Comparison of ENCODE assay signal across 16 cellular contexts in the genomic region with DNA sequence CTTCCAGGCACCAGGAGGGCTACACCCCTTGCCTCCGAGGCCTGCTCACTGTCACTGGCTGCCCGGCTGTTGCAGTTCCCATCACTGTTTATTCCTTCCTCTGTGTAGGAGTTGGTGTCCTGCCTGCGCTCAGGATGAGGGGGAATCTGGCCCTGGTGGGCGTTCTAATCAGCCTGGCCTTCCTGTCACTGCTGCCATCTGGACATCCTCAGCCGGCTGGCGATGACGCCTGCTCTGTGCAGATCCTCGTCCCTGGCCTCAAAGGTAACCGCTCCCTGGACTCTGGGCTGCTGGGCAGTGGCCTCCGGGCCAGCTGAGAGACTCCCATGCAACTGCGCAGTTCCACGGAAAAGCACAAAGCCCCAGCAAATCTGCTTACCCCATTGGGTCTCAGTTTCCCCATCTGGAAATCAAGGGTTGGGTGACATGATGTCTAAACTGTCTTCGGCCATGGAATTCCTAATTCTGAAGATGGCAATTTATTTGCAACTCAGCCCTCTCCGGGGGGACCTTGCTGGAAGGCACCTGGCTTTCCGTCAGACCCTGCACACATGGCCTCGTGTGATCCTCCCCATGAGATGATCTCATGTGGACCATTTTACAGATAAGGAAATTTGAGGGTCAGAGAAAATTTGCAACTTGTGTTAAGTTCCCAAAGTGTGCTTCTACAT. TPM values are rescaled to one million over a fixed set of nuclear protein-coding genes. Genes with fewer than 3 reads are reported as not detected.
DNase-seq lines count a peak whose midpoint lies in the region; ATAC-seq, FAIRE-seq and TF ChIP-seq lines count a peak whose summit lies in the region.
"Had no signal": no experiment of that assay in that cellular context is flagged by ENCODE, and none has a peak within 500 bp of the region (broad histone marks: within the 10 kb centered on the region; RNA-seq: fewer than 3 reads in every experiment).

No MANE protein-coding gene starts in this region.

- no peaks in the 10 kb centered on the region for H3K9me3 ChIP-seq in PC-9 (ENCODE audit: insufficient read depth, low read depth)
- H3K9me3 ChIP-seq in H1 (ENCODE audit: insufficient read depth in 2 of 2, low read depth in 1 of 2, low read length in 1 of 2): no peaks in the 10 kb centered on the region
- H3K9me3 ChIP-seq: SJSA1, tibial artery had no signal

- DNase-seq in H7 (peak; percentile 41), PC-9 (no peak), H1 (ENCODE audit: low read depth in 1 of 2, low spot score in 2 of 2) (peak in 1 of 2 experiments; percentile 40), posterior vena cava (ENCODE audit: low spot score) (peak; percentile 66), NCI-H1930 (lab: John Stamatoyannopoulos, UW) (no peak)
- DNase-seq: activated gamma-delta T cell; DND-41; effector CD4-positive, alpha-beta T cell; NK-92 treated with Interleukin-12 subunit alpha and Interleukin-12 subunit beta, amount 100 ng/mL, for 24 hours; stimulated activated CD8-positive, alpha-beta memory T cell treated with anti-CD3 and anti-CD28 coated beads, Interleukin-4, amount 100 ng/mL, for 48 hours; tibial artery had no signal

- H3K9ac ChIP-seq in H1 (replicated peaks in 1 of 4; ENCODE audit: extremely low read depth in 1 of 4, low read depth in 3 of 4, low read length in 3 of 4): 0 out of 7 replicates have a peak overlapping the region, but pooled peaks of 1 of the 4 experiments have one; percentile 13

- peaks cover 14% of the 10 kb centered on the region for H3K79me2 ChIP-seq in PC-9 (ENCODE audit: low read depth)
- no peaks in the 10 kb centered on the region for H3K79me2 ChIP-seq in H1 (ENCODE audit: control insufficient read depth in 1 of 2, insufficient read depth in 2 of 2, low read length in 2 of 2)

- POLR2A ChIA-PET in PC-9 (lab: Charles Lee; ENCODE audit: unreplicated experiment) (interaction anchor here (0.6 kb wide), 1 partner anchor 28 kb away, joined by 10 read pairs; no protein-coding TSS in a partner anchor), H1 (lab: Charles Lee; ENCODE audit: partially characterized antibody) (interaction anchor here (0.7 to 1.1 kb wide), 2 partner anchors 23 to 28 kb away, joined by 3 to 5 read pairs; no protein-coding TSS in a partner anchor)

- TF ChIP-seq RAD21 in H1 (IDR thresholded peaks at IDR 0.05 in 1 of 2, conservative IDR thresholded peaks at IDR 0.05 in 1 of 2; ENCODE audit: low read depth in 2 of 2, low read length in 2 of 2): no peak

- H2BK20ac ChIP-seq in H1 (ENCODE audit: low read length): no peak overlapping the region

- H3K56ac ChIP-seq in H1 (replicated peaks; ENCODE audit: insufficient read length, low read depth, low read length): no peak overlapping the region

- 0 out of 2 replicates have a peak overlapping the region, but pooled peaks have one; percentile 5 for H4K8ac ChIP-seq in H1 (ENCODE audit: extremely low read depth, insufficient read depth, low read length)

- H4K20me1 ChIP-seq in PC-9 (ENCODE audit: insufficient read depth): no peaks in the 10 kb centered on the region
- H4K20me1 ChIP-seq in H1 (replicated peaks in 1 of 2; ENCODE audit: control insufficient read depth in 1 of 2, insufficient read depth in 2 of 2, low read length in 2 of 2): peaks cover 0 to 2% of the 10 kb centered on the region in 2 experiments

- FAIRE-seq in H1 (lab: Jason Lieb, UNC): no peak

- TF ChIP-seq POLR2A in H1 (IDR thresholded peaks at IDR 0.05; ENCODE audit: control extremely low read depth in 1 of 2, low read depth in 2 of 2, low read length in 2 of 2): no peak

- no peaks in the 10 kb centered on the region for H3K79me1 ChIP-seq in H1 (ENCODE audit: low read depth, low read length)

- no peak overlapping the region for H4K91ac ChIP-seq in H1 (replicated peaks; ENCODE audit: insufficient read length, low read length)

- H3K9me2 ChIP-seq in PC-9 (ENCODE audit: insufficient read depth): no peaks in the 10 kb centered on the region

- no peak overlapping the region for H2AK5ac ChIP-seq in H1 (ENCODE audit: low read depth, low read length)

- H2BK12ac ChIP-seq in H1 (ENCODE audit: low read depth, low read length): no peak overlapping the region

- H3K4me1 ChIP-seq in PC-9 (replicated peaks; ENCODE audit: insufficient read depth) (peaks cover 21% of the 10 kb centered on the region), H1 (replicated peaks in 1 of 4; ENCODE audit: control insufficient read depth in 3 of 4, insufficient read depth in 4 of 4, low read length in 3 of 4) (no peaks in the 10 kb centered on the region)
- H3K4me1 ChIP-seq: SJSA1, tibial artery had no signal

- H3K4me3 ChIP-seq in H7 (ENCODE audit: insufficient read depth, low read depth, low read length) (no peak overlapping the region), PC-9 (no peak overlapping the region), H1 (ENCODE audit: extremely low read depth in 1 of 4, insufficient read depth in 2 of 4, low read depth in 3 of 4, low read length in 4 of 4) (no peak overlapping the region)
- H3K4me3 ChIP-seq: lung, SJSA1, tibial artery had no signal

- ATAC-seq in HG02938 (IDR thresholded peaks at IDR 0.05; ENCODE audit: unreplicated experiment) (no peak), GM19328 (IDR thresholded peaks at IDR 0.05; ENCODE audit: unreplicated experiment) (no peak)

- 93% methylated on average over 16 of the region's 16 CpGs; no CpG with 5 or more reads in 1 of the 2 experiments for WGBS in H1 (ENCODE audit: extremely low coverage in 1 of 2, insufficient coverage in 1 of 2, insufficient read length in 1 of 2, insufficient replicate concordance in 2 of 2, low coverage in 1 of 2, low lambda C conversion rate in 2 of 2, missing lambda C conversion rate in 1 of 2), 2 experiments

- peaks cover 4% of the 10 kb centered on the region; the same call in 1 of the 2 replicates for H3F3A ChIP-seq in PC-9 (ENCODE audit: insufficient read depth, low read depth)

- CTCF ChIA-PET in PC-9 (lab: Charles Lee): no interaction called here
- CTCF ChIA-PET in H1 (lab: Charles Lee; ENCODE audit: partially characterized antibody): no interaction called here

- H2BK15ac ChIP-seq in H1 (ENCODE audit: low read length): no peak overlapping the region

- TSS peak; percentile 98 for BruUV-seq in PC-9 (replicated peaks; lab: Mats Ljungman, UMichigan)

- no peak for TF ChIP-seq EP300 in H1 (IDR thresholded peaks at IDR 0.05; ENCODE audit: borderline replicate concordance in 1 of 2, low read depth in 2 of 2, low read length in 2 of 2)

- H2AFZ ChIP-seq in PC-9 (peak overlapping the region; percentile 95; the same call in 1 of the 2 replicates), H1 (ENCODE audit: low read length) (no peak overlapping the region)

- intact Hi-C loops in PC-9 (cut with micrococcal nuclease; ENCODE audit: unreplicated experiment): no loop called here
- intact Hi-C loops in posterior vena cava (cut with DNase I): no loop called here

- H3K27ac ChIP-seq in PC-9: peak overlapping the region; percentile 52
- no peak overlapping the region for H3K27ac ChIP-seq in H1 (ENCODE audit: low read depth, low read length)
- H3K27ac ChIP-seq: SJSA1, tibial artery had no signal

- H3K27me3 ChIP-seq in H7 (ENCODE audit: control insufficient read depth, insufficient read depth, low read length) (no peaks in the 10 kb centered on the region), PC-9 (ENCODE audit: insufficient read depth, low read depth) (no peaks in the 10 kb centered on the region), H1 (replicated peaks in 1 of 4; ENCODE audit: control insufficient read depth in 3 of 4, extremely low read depth in 1 of 4, insufficient read depth in 3 of 4, low read length in 3 of 4) (no peaks in the 10 kb centered on the region)
- H3K27me3 ChIP-seq: SJSA1, tibial artery had no signal

- no peak overlapping the region for H2BK5ac ChIP-seq in H1 (ENCODE audit: low read depth, low read length)

- H3K4me2 ChIP-seq in PC-9 (peak overlapping the region; percentile 100), H1 (ENCODE audit: insufficient read depth in 1 of 2, low read depth in 2 of 2, low read length in 2 of 2) (no peak overlapping the region)

- no peaks in the 10 kb centered on the region for H3K23me2 ChIP-seq in H1 (ENCODE audit: low read depth, low read length)

- H2BK120ac ChIP-seq in H1 (replicated peaks; ENCODE audit: low read depth, low read length): no peak overlapping the region

- H3K36me3 ChIP-seq in H7 (replicated peaks; ENCODE audit: control insufficient read depth, insufficient read depth, low read length): no peaks in the 10 kb centered on the region
- H3K36me3 ChIP-seq in PC-9 (ENCODE audit: low read depth): no peaks in the 10 kb centered on the region
- H3K36me3 ChIP-seq in H1 (ENCODE audit: control insufficient read depth in 2 of 4, insufficient read depth in 4 of 4, low read length in 3 of 4): no peaks in the 10 kb centered on the region
- H3K36me3 ChIP-seq: SJSA1, tibial artery had no signal

- TF ChIP-seq CTCF in PC-9 (conservative IDR thresholded peaks at IDR 0.05) (no peak), H1 (IDR thresholded peaks at IDR 0.05; ENCODE audit: control extremely low read depth in 1 of 3, insufficient read depth in 1 of 3, low read depth in 1 of 3, low read length in 3 of 3) (no peak)

- H3K4ac ChIP-seq in H1 (replicated peaks; ENCODE audit: insufficient read length, low read depth, low read length): no peak overlapping the region

- H3K14ac ChIP-seq in H1 (ENCODE audit: insufficient read length): no peak overlapping the region

- H3K18ac ChIP-seq in H1 (ENCODE audit: extremely low read depth, low read length): no peak overlapping the region

- H4K5ac ChIP-seq in H1 (ENCODE audit: insufficient read length, low read depth, low read length): no peak overlapping the region

- H3K23ac ChIP-seq in H1 (ENCODE audit: insufficient read length): no peak overlapping the region

RNA-seq across cellular contexts. Expression of a gene that starts 9.4 kb away (rescaled TPM):
- 0.07 TPM in 1 of 2 replicates, not detected in the other for total RNA-seq in H7 (2014; rRNA removed; shearing (Covaris generic))
- total RNA-seq in PC-9 (2021): 2.4 and 4.6 TPM in 2 replicates
- 0.25 and 0.47 TPM in 2 replicates for total RNA-seq in H1 (2021; fragmentation: NEBNext Ultra II Directional; extraction: Animal tissue kit (Norgen Biotek cat#: 25700))
- polyA plus RNA-seq in H1 (2011; rRNA removed): 0.58 and 0.80 TPM in 2 replicates
- 1.1 TPM for polyA plus RNA-seq in H1 (2011; cell fraction: cytosol; rRNA removed)
- 1.6 TPM for polyA plus RNA-seq in H1 (2011; cell fraction: nucleus; rRNA removed)
- polyA plus RNA-seq in H1 (2012, experiment 1 of 2): 0.70 to 0.87 TPM (median 0.72 TPM) in 4 replicates
- 0.30 TPM for polyA plus RNA-seq in H1 (2012, experiment 2 of 2)
- polyA plus RNA-seq in H1 (2013, experiment 1 of 2): 0.32 TPM
- polyA plus RNA-seq in H1 (2013, experiment 2 of 2): 0.15 TPM
- polyA minus RNA-seq in H1 (2011; rRNA and poly(A)+ RNA removed): 0.19 and 0.41 TPM in 2 replicates
- not detected for polyA minus RNA-seq in H1 (2011; cell fraction: cytosol; rRNA and poly(A)+ RNA removed)
- polyA minus RNA-seq in H1 (2011; cell fraction: nucleus; rRNA and poly(A)+ RNA removed): 1.4 TPM
- 1 to 10 TPM in 1 of 2 donors, under 1 TPM in 1; 0.71 to 3.8 TPM for total RNA-seq in posterior vena cava
- total RNA-seq: renal cortical epithelial cell, SJSA1 had no signal

RNA-seq across cellular contexts. Expression of a gene that starts 29.3 kb away (rescaled TPM):
- 2,082 and 2,647 TPM in 2 replicates for total RNA-seq in H7 (2014; rRNA removed; shearing (Covaris generic))
- total RNA-seq in PC-9 (2021): 1,333 and 1,707 TPM in 2 replicates
- total RNA-seq in H1 (2021; fragmentation: NEBNext Ultra II Directional; extraction: Animal tissue kit (Norgen Biotek cat#: 25700)): 1,867 and 1,891 TPM in 2 replicates
- polyA plus RNA-seq in H1 (2011; rRNA removed): 765 and 1,314 TPM in 2 replicates
- polyA plus RNA-seq in H1 (2011; cell fraction: cytosol; rRNA removed): 1,935 TPM
- polyA plus RNA-seq in H1 (2011; cell fraction: nucleus; rRNA removed): 982 TPM
- 1,519 to 2,491 TPM (median 1,703 TPM) in 4 replicates for polyA plus RNA-seq in H1 (2012, experiment 1 of 2)
- 1,600 TPM for polyA plus RNA-seq in H1 (2012, experiment 2 of 2)
- 4,759 TPM for polyA plus RNA-seq in H1 (2013, experiment 1 of 2)
- polyA plus RNA-seq in H1 (2013, experiment 2 of 2): 4,618 TPM
- polyA minus RNA-seq in H1 (2011; rRNA and poly(A)+ RNA removed): 203 and 227 TPM in 2 replicates
- polyA minus RNA-seq in H1 (2011; cell fraction: cytosol; rRNA and poly(A)+ RNA removed): 340 TPM
- polyA minus RNA-seq in H1 (2011; cell fraction: nucleus; rRNA and poly(A)+ RNA removed): 248 TPM
- total RNA-seq in posterior vena cava: 1,000 to 10,000 TPM; 1,084 to 1,219 TPM

RNA-seq across cellular contexts. Expression of a gene that starts 46.2 kb away (rescaled TPM):
- 40.4 and 42.8 TPM in 2 replicates for total RNA-seq in H7 (2014; rRNA removed; shearing (Covaris generic))
- total RNA-seq in PC-9 (2021) (28.4 and 31.0 TPM in 2 replicates), posterior vena cava (10 to 100 TPM; 20.7 to 23.9 TPM)
- 40.8 and 42.7 TPM in 2 replicates for total RNA-seq in H1 (2021; fragmentation: NEBNext Ultra II Directional; extraction: Animal tissue kit (Norgen Biotek cat#: 25700))
- 11.7 and 13.9 TPM in 2 replicates for polyA plus RNA-seq in H1 (2011; rRNA removed)
- 22.5 TPM for polyA plus RNA-seq in H1 (2011; cell fraction: cytosol; rRNA removed)
- 15.1 TPM for polyA plus RNA-seq in H1 (2011; cell fraction: nucleus; rRNA removed)
- polyA plus RNA-seq in H1 (2012, experiment 1 of 2): 31.8 to 34.8 TPM (median 33.6 TPM) in 4 replicates
- polyA plus RNA-seq in H1 (2012, experiment 2 of 2): 9.2 TPM
- polyA plus RNA-seq in H1 (2013, experiment 1 of 2): 30.0 TPM
- polyA plus RNA-seq in H1 (2013, experiment 2 of 2): 30.4 TPM
- polyA minus RNA-seq in H1 (2011; rRNA and poly(A)+ RNA removed): 11.2 and 11.5 TPM in 2 replicates
- 21.4 TPM for polyA minus RNA-seq in H1 (2011; cell fraction: cytosol; rRNA and poly(A)+ RNA removed)
- 21.8 TPM for polyA minus RNA-seq in H1 (2011; cell fraction: nucleus; rRNA and poly(A)+ RNA removed)

RNA-seq across cellular contexts. Expression of a gene that starts 53.7 kb away (rescaled TPM):
- not detected in 2 replicates for total RNA-seq in H7 (2014; rRNA removed; shearing (Covaris generic))
- total RNA-seq in PC-9 (2021) (not detected in 2 replicates), posterior vena cava (not detected)
- not detected in 2 replicates for total RNA-seq in H1 (2021; fragmentation: NEBNext Ultra II Directional; extraction: Animal tissue kit (Norgen Biotek cat#: 25700))
- polyA plus RNA-seq in H1 (2011; rRNA removed): not detected in 2 replicates
- polyA plus RNA-seq in H1 (2011; cell fraction: cytosol; rRNA removed): not detected
- not detected for polyA plus RNA-seq in H1 (2011; cell fraction: nucleus; rRNA removed)
- not detected in 4 replicates for polyA plus RNA-seq in H1 (2012, experiment 1 of 2)
- not detected for polyA plus RNA-seq in H1 (2012, experiment 2 of 2)
- polyA plus RNA-seq in H1 (2013, experiment 1 of 2): not detected
- polyA plus RNA-seq in H1 (2013, experiment 2 of 2): not detected
- not detected in 2 replicates for polyA minus RNA-seq in H1 (2011; rRNA and poly(A)+ RNA removed)
- not detected for polyA minus RNA-seq in H1 (2011; cell fraction: cytosol; rRNA and poly(A)+ RNA removed)
- not detected for polyA minus RNA-seq in H1 (2011; cell fraction: nucleus; rRNA and poly(A)+ RNA removed)
- total RNA-seq: lung, renal cortical epithelial cell, SJSA1 had no signal

Comparison
In these comparisons a context has a peak if more than half of its experiments do, and no peak if none do; other contexts are left out.
1. DNase-seq: peak in H7 (single experiment) and posterior vena cava (single experiment); none in PC-9 (0 of 2) and NCI-H1930 (0 of 2).